In genomic region chr2:211473116-211473515, GRCh38 we compare ENCODE assay signal across 6 cellular contexts.
"Had no signal": no experiment of that assay in that cellular context is flagged by ENCODE, and none has a peak within 500 bp of the region (broad histone marks: within the 10 kb centered on the region; RNA-seq: fewer than 3 reads in every experiment).

No MANE protein-coding gene starts in this region.

- ATAC-seq: HepG2, K562 had no signal

- H3K4me3 Mint-ChIP-seq: IgD-negative memory B cell had no signal

- H3K27ac Mint-ChIP-seq: IgD-negative memory B cell had no signal

- DNase-seq: IMR-90, KBM-7, KG1 had no signal

- H3K4me1 Mint-ChIP-seq: IgD-negative memory B cell had no signal

- H3K36me3 Mint-ChIP-seq: IgD-negative memory B cell had no signal
